1 cellular context compared by ENCODE assay signal in the genomic region with DNA sequence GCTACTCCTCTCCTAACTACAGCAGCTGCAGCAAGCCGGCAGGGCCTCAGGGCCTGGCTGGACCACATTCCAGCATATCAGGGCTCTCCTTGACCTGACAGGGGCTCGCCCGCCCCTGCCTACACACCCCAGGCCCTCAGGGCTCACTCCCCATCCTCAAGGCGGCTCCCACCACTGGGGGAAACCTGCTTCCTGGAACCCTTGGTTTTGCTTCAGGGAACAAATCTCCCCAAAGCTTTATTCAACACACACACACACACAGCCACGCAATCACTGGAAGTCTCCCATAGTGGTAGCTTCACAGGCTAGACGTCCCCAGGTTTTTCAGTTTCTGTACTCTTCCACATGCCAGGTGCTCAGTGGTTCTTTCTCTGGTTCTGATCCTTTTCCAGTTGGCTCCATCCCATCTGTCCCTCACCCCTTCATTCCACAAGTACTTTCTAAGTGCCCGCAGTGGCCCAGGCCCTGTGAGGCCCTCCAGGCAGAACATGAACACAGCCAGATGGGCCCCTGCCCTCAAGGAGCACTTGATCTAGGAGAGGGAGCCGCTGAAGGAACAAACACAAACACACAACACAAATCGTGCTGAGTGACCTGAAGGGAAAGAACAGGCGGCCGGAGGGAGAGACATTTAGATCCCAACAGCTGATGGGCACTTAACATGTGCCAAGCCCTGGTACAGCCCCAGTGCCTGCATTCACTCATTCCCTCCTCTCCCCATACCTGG.
TF ChIP-seq lines count a peak whose summit lies in the region.

No MANE protein-coding gene starts in this region.

TF ChIP-seq in H1, 55 proteins besides CTCF, POLR2A, EP300 and RAD21:
- TF ChIP-seq GABPA (IDR thresholded peaks at IDR 0.05; ENCODE audit: borderline replicate concordance, insufficient read depth, low read length) (no peak), TEAD4 (IDR thresholded peaks at IDR 0.05; ENCODE audit: low read depth, low read length) (peak; percentile 57; the same call in 1 of the 2 replicates)
TF ChIP-seq in H1: peak in this region for 1.
